In the genomic region with DNA sequence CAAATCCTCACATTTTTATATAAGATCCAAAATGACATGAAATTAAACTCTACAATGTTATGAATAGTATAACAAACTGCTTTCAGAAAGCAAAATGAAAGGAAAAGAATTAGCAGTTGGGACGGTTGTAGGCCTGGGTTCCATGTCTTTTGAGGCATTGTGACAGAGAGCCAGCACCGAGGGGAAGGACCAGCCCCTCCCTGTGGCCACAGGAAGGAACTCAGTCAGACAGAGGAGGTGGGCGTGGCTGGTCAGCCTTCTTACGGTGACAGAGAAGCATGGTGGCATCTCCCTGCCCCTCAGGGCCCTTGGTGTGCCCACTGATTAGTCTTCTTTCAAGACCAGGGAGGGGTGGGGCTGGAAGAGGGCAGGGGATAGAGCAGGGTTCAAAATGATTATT, we compare ENCODE assay signal across 8 cellular contexts. TPM values are rescaled to one million over a fixed set of nuclear protein-coding genes. Genes with fewer than 3 reads are reported as not detected.
DNase-seq lines count a peak whose midpoint lies in the region; ATAC-seq and TF ChIP-seq lines count a peak whose summit lies in the region.

No MANE protein-coding gene starts in this region.

- peaks cover 19% of the 10 kb centered on the region for H3K36me3 Mint-ChIP-seq in activated CD8-positive, alpha-beta memory T cell treated with anti-CD3 and anti-CD28 coated beads, Interleukin-2, amount 10 ng/mL, durations not matched to agents 7 days and 5 days
- H3K36me3 Mint-ChIP-seq in activated naive CD4-positive, alpha-beta T cell treated with anti-CD3 and anti-CD28 coated beads, Interleukin-2, amount 50 U/mL, for 72 hours = no peaks in the 10 kb centered on the region

- no peak overlapping the region for H3K4me3 ChIP-seq in kidney epithelial cell (ENCODE audit: low read depth, low read length)

- DNase-seq in activated CD8-positive, alpha-beta memory T cell treated with anti-CD3 and anti-CD28 coated beads, Interleukin-2, amount 10 ng/mL, durations not matched to agents 7 days and 5 days = peak; percentile 83
- DNase-seq in activated CD8-positive, alpha-beta memory T cell treated with anti-CD3 and anti-CD28 coated beads, Interleukin-2, amount 50 U/mL, for 48 hours = no peak
- DNase-seq in OCI-M1 (lab: John Stamatoyannopoulos, UW) (peak; percentile 74), kidney epithelial cell (ENCODE audit: low read depth) (no peak), NCI-H1105 treated with DMSO at 0.1 percent for 48 hours (lab: John Stamatoyannopoulos, UW) (no peak), midbrain (lab: John Stamatoyannopoulos, UW) (no peak)
- no peak for DNase-seq in activated naive CD4-positive, alpha-beta T cell treated with anti-CD3 and anti-CD28 coated beads, Interleukin-2, amount 50 U/mL, for 72 hours (ENCODE audit: low spot score in 2 of 2)

- peaks cover 46% of the 10 kb centered on the region for H3K4me1 Mint-ChIP-seq in activated CD8-positive, alpha-beta memory T cell treated with anti-CD3 and anti-CD28 coated beads, Interleukin-2, amount 10 ng/mL, durations not matched to agents 7 days and 5 days

- CTCF ChIA-PET in activated CD8-positive, alpha-beta memory T cell treated with anti-CD3 and anti-CD28 coated beads, Interleukin-2, amount 10 ng/mL, durations not matched to agents 7 days and 5 days (lab: Charles Lee) = interaction anchor here (1.2 kb wide), 1 partner anchor 92 kb away, joined by 3 read pairs; no protein-coding TSS in a partner anchor

- H3K4me3 Mint-ChIP-seq in activated CD8-positive, alpha-beta memory T cell treated with anti-CD3 and anti-CD28 coated beads, Interleukin-2, amount 10 ng/mL, durations not matched to agents 7 days and 5 days = no peak overlapping the region

- no peaks in the 10 kb centered on the region for H3K27me3 Mint-ChIP-seq in activated CD8-positive, alpha-beta memory T cell treated with anti-CD3 and anti-CD28 coated beads, Interleukin-2, amount 10 ng/mL, durations not matched to agents 7 days and 5 days

- peak; percentile 52 for TF ChIP-seq CTCF in kidney epithelial cell (IDR thresholded peaks at IDR 0.05; ENCODE audit: insufficient read depth, low read length, poor library complexity, severe bottlenecking)

- H3K27me3 ChIP-seq in kidney epithelial cell (ENCODE audit: control insufficient read depth, insufficient read depth, low read length) = no peaks in the 10 kb centered on the region

- peak overlapping the region; percentile 46 for H3K27ac Mint-ChIP-seq in activated CD8-positive, alpha-beta memory T cell treated with anti-CD3 and anti-CD28 coated beads, Interleukin-2, amount 10 ng/mL, durations not matched to agents 7 days and 5 days
- H3K27ac Mint-ChIP-seq in activated naive CD4-positive, alpha-beta T cell treated with anti-CD3 and anti-CD28 coated beads, Interleukin-2, amount 50 U/mL, for 72 hours = peak overlapping the region; percentile 64 to 90

- peak; percentile 37 for ATAC-seq in activated CD8-positive, alpha-beta memory T cell treated with anti-CD3 and anti-CD28 coated beads, Interleukin-2, amount 10 ng/mL, durations not matched to agents 7 days and 5 days
- peak; percentile 50 for ATAC-seq in HG02943 (IDR thresholded peaks at IDR 0.05; ENCODE audit: low read depth, unreplicated experiment)
- ATAC-seq in activated naive CD4-positive, alpha-beta T cell treated with anti-CD3 and anti-CD28 coated beads, Interleukin-2, amount 50 U/mL, for 72 hours = peak in 1 of 2 donors; percentile 29

- H3K9me3 Mint-ChIP-seq in activated CD8-positive, alpha-beta memory T cell treated with anti-CD3 and anti-CD28 coated beads, Interleukin-2, amount 10 ng/mL, durations not matched to agents 7 days and 5 days (ENCODE audit: low read depth) = no peaks in the 10 kb centered on the region
- H3K9me3 Mint-ChIP-seq in activated naive CD4-positive, alpha-beta T cell treated with anti-CD3 and anti-CD28 coated beads, Interleukin-2, amount 50 U/mL, for 72 hours = no peaks in the 10 kb centered on the region

- H3K36me3 ChIP-seq in kidney epithelial cell (ENCODE audit: control insufficient read depth, insufficient read depth, low read length) = peaks cover 2% of the 10 kb centered on the region

RNA-seq across cellular contexts. Expression of gene ZNF319, which starts 5.7 kb away (rescaled TPM):
- 10 to 100 TPM; 14.6 to 16.8 TPM for total RNA-seq in activated CD8-positive, alpha-beta memory T cell treated with anti-CD3 and anti-CD28 coated beads, Interleukin-2, amount 10 ng/mL, durations not matched to agents 7 days and 5 days
- 1 to 10 TPM; 3.1 to 5.6 TPM for total RNA-seq in activated naive CD4-positive, alpha-beta T cell treated with anti-CD3 and anti-CD28 coated beads, Interleukin-2, amount 50 U/mL, for 72 hours
- 11.9 and 15.7 TPM in 2 replicates for total RNA-seq in kidney epithelial cell

RNA-seq across cellular contexts. Expression of gene USB1, which starts 6.4 kb away (rescaled TPM):
- total RNA-seq in activated CD8-positive, alpha-beta memory T cell treated with anti-CD3 and anti-CD28 coated beads, Interleukin-2, amount 10 ng/mL, durations not matched to agents 7 days and 5 days = 10 to 100 TPM; 62.2 to 68.0 TPM
- 10 to 100 TPM; 39.8 to 50.6 TPM for total RNA-seq in activated naive CD4-positive, alpha-beta T cell treated with anti-CD3 and anti-CD28 coated beads, Interleukin-2, amount 50 U/mL, for 72 hours
- total RNA-seq in kidney epithelial cell = 42.7 and 50.2 TPM in 2 replicates

RNA-seq across cellular contexts. Expression of gene CNGB1, which starts 23.9 kb away (rescaled TPM):
- total RNA-seq in activated CD8-positive, alpha-beta memory T cell treated with anti-CD3 and anti-CD28 coated beads, Interleukin-2, amount 10 ng/mL, durations not matched to agents 7 days and 5 days = not detected
- under 1 TPM in 1 of 2 donors, not detected in 1; 0.51 TPM for total RNA-seq in activated naive CD4-positive, alpha-beta T cell treated with anti-CD3 and anti-CD28 coated beads, Interleukin-2, amount 50 U/mL, for 72 hours
- total RNA-seq in kidney epithelial cell = not detected in 2 replicates

RNA-seq across cellular contexts. Expression of gene MMP15, which starts 30.8 kb away (rescaled TPM):
- total RNA-seq in activated CD8-positive, alpha-beta memory T cell treated with anti-CD3 and anti-CD28 coated beads, Interleukin-2, amount 10 ng/mL, durations not matched to agents 7 days and 5 days = 1 to 10 TPM in 1 of 2 experiments, under 1 TPM in 1; 0.75 to 1.1 TPM
- under 1 TPM; 0.07 to 0.76 TPM for total RNA-seq in activated naive CD4-positive, alpha-beta T cell treated with anti-CD3 and anti-CD28 coated beads, Interleukin-2, amount 50 U/mL, for 72 hours
- total RNA-seq in kidney epithelial cell = 78.7 and 87.1 TPM in 2 replicates

Comparison
In these comparisons a context has a peak if more than half of its experiments do, and no peak if none do; other contexts are left out.
1. DNase-seq: peak in activated CD8-positive, alpha-beta memory T cell treated with anti-CD3 and anti-CD28 coated beads, Interleukin-2, amount 10 ng/mL, durations not matched to agents 7 days and 5 days (single experiment) and OCI-M1 (single experiment); none in activated CD8-positive, alpha-beta memory T cell treated with anti-CD3 and anti-CD28 coated beads, Interleukin-2, amount 50 U/mL, for 48 hours (single experiment), activated naive CD4-positive, alpha-beta T cell treated with anti-CD3 and anti-CD28 coated beads, Interleukin-2, amount 50 U/mL, for 72 hours (0 of 2), kidney epithelial cell (single experiment), NCI-H1105 treated with DMSO at 0.1 percent for 48 hours (single experiment) and midbrain (single experiment).